8 cellular contexts compared by ENCODE assay signal in genomic region chr1:200410566-200410878, GRCh38. TPM values are rescaled to one million over a fixed set of nuclear protein-coding genes. Genes with fewer than 3 reads are reported as not detected.
DNase-seq lines count a peak whose midpoint lies in the region; ATAC-seq and TF ChIP-seq lines count a peak whose summit lies in the region.

No MANE protein-coding gene starts in this region.

- peak overlapping the region; percentile 90 to 99 (median 97) for H3K27ac Mint-ChIP-seq in CD4-positive, CD25-positive, alpha-beta regulatory T cell
- peak overlapping the region; percentile 93 for H3K27ac Mint-ChIP-seq in MCF 10A (ENCODE audit: low read depth, unreplicated experiment)

- H3K4me1 ChIP-seq in CD4-positive, CD25-positive, alpha-beta regulatory T cell (ENCODE audit: control insufficient read depth, insufficient read depth, low read length, poor library complexity, severe bottlenecking), result peaks cover 44% of the 10 kb centered on the region
- peaks cover 32 to 60% of the 10 kb centered on the region in 2 experiments for H3K4me1 ChIP-seq in HCT116 (ENCODE audit: control insufficient read depth in 1 of 2, insufficient read depth in 2 of 2, low read length in 2 of 2)
- H3K4me1 ChIP-seq in lung (ENCODE audit: control insufficient read depth in 2 of 2, insufficient read depth in 2 of 2, low read length in 2 of 2), result peaks cover 5 to 28% of the 10 kb centered on the region in 2 donors

- ATAC-seq in CD4-positive, CD25-positive, alpha-beta regulatory T cell (ENCODE audit: low read depth in 2 of 2), result no peak
- ATAC-seq in HCT116, result peak; percentile 38
- peak; percentile 17 for ATAC-seq in lung (ENCODE audit: insufficient read depth, low FRiP score)
- ATAC-seq in GM21381 (IDR thresholded peaks at IDR 0.05; ENCODE audit: unreplicated experiment), result no peak

- 2 to 7% methylated on average over 8 of the region's 8 CpGs for WGBS in lung, 2 donors

- RAD21 ChIA-PET in HCT116 (lab: Charles Lee; ENCODE audit: low non-redundant PET in 1 of 2, low total read pairs in 2 of 2, uncharacterized antibody in 2 of 2, unreplicated experiment in 2 of 2), result no interaction called here

- TF ChIP-seq CTCF in HCT116 (IDR thresholded peaks at IDR 0.05 in 2 of 3, conservative IDR thresholded peaks at IDR 0.05 in 1 of 3; ENCODE audit: borderline replicate concordance in 1 of 3, insufficient read depth in 1 of 3, low read depth in 2 of 3, low read length in 2 of 3) (no peak), MCF 10A (IDR thresholded peaks at IDR 0.05; ENCODE audit: unreplicated experiment) (no peak), lung (IDR thresholded peaks at IDR 0.05; ENCODE audit: control extremely low read depth, extremely low read depth) (no peak)

- peaks cover 2% of the 10 kb centered on the region for H3K36me3 ChIP-seq in CD4-positive, CD25-positive, alpha-beta regulatory T cell (ENCODE audit: control insufficient read depth, insufficient read depth, low read length)
- H3K36me3 ChIP-seq in HCT116 (ENCODE audit: control insufficient read depth in 1 of 2, insufficient read depth in 2 of 2, low read length in 2 of 2) (peaks cover 7 to 22% of the 10 kb centered on the region in 2 experiments; a peak in 2 of 4 replicates), lung (ENCODE audit: control insufficient read depth in 2 of 2, insufficient read depth in 2 of 2, low read length in 2 of 2) (no peaks in the 10 kb centered on the region)

- H3K4me2 ChIP-seq in HCT116 (ENCODE audit: low read length), result peak overlapping the region; percentile 93

- BruUV-seq in HCT116 (replicated peaks; lab: Mats Ljungman, UMichigan) (no TSS peak), MCF 10A (replicated peaks; lab: Mats Ljungman, UMichigan) (no TSS peak)

- 0 out of 2 replicates have a peak, but pooled peaks have one; percentile 22 for TF ChIP-seq RAD21 in HCT116 (IDR thresholded peaks at IDR 0.05; ENCODE audit: low read depth)

- H4K20me1 ChIP-seq in HCT116 (ENCODE audit: insufficient read depth), result no peaks in the 10 kb centered on the region; the same call in 1 of the 2 replicates

- H3K9me3 Mint-ChIP-seq in CD4-positive, CD25-positive, alpha-beta regulatory T cell, result peaks cover 0 to 4% (median 0%) of the 10 kb centered on the region in 7 donors
- peaks cover 5% of the 10 kb centered on the region for H3K9me3 Mint-ChIP-seq in MCF 10A (ENCODE audit: unreplicated experiment)

- no peaks in the 10 kb centered on the region for H3K9me2 ChIP-seq in HCT116 (ENCODE audit: insufficient read depth)

- peaks cover 4% of the 10 kb centered on the region for H3K27me3 Mint-ChIP-seq in CD4-positive, CD25-positive, alpha-beta regulatory T cell
- H3K27me3 Mint-ChIP-seq in MCF 10A (ENCODE audit: insufficient read depth, unreplicated experiment), result no peaks in the 10 kb centered on the region

- H3K4me3 ChIP-seq in CD4-positive, CD25-positive, alpha-beta regulatory T cell (ENCODE audit: low read depth, low read length), result peak overlapping the region; percentile 93
- H3K4me3 ChIP-seq in HCT116 (replicated peaks in 1 of 2; ENCODE audit: low read depth in 1 of 2, low read length in 2 of 2), result peak overlapping the region; percentile 79 to 84
- H3K4me3 ChIP-seq in lung, result no peak overlapping the region

- POLR2A ChIA-PET in HCT116 (lab: Charles Lee), result no interaction called here
- POLR2A ChIA-PET in MCF 10A (lab: Yijun Ruan, JAX), result interaction anchor here (0.6 to 9.2 kb wide), 10 partner anchors 11 to 1618 kb away, joined by 3 to 81 read pairs (median 4); no protein-coding TSS in a partner anchor

- H3K27me3 ChIP-seq in CD4-positive, CD25-positive, alpha-beta regulatory T cell (ENCODE audit: control insufficient read depth, insufficient read depth, low read length), result no peaks in the 10 kb centered on the region
- H3K27me3 ChIP-seq in HCT116 (ENCODE audit: insufficient read depth, low read length) (no peaks in the 10 kb centered on the region), lung (ENCODE audit: control insufficient read depth, insufficient read depth) (no peaks in the 10 kb centered on the region)

- peak overlapping the region; percentile 72 for H2AFZ ChIP-seq in HCT116 (ENCODE audit: low read depth, low read length, poor library complexity, severe bottlenecking)

- TF ChIP-seq POLR2A in HCT116 (IDR thresholded peaks at IDR 0.05; ENCODE audit: borderline replicate concordance, extremely low read depth, insufficient read depth, insufficient read length), result no peak

- H3K79me2 ChIP-seq in HCT116 (ENCODE audit: insufficient read depth, low read length), result peaks cover 42% of the 10 kb centered on the region

- H3K9me3 ChIP-seq in CD4-positive, CD25-positive, alpha-beta regulatory T cell (ENCODE audit: control insufficient read depth in 2 of 2, low read length in 2 of 2), result no peaks in the 10 kb centered on the region
- no peaks in the 10 kb centered on the region for H3K9me3 ChIP-seq in HCT116 (ENCODE audit: control insufficient read depth in 1 of 2, insufficient read depth in 1 of 2, low read depth in 1 of 2, low read length in 2 of 2)
- peaks cover 0 to 1% of the 10 kb centered on the region in 2 donors for H3K9me3 ChIP-seq in lung (ENCODE audit: control insufficient read depth in 2 of 2, insufficient read depth in 1 of 2, low read length in 1 of 2)

- DNase-seq in CD4-positive, CD25-positive, alpha-beta regulatory T cell, result peak; percentile 14 to 63 (median 30)
- DNase-seq in HCT116 (ENCODE audit: low read depth, low spot score), result peak; percentile 68
- peak; percentile 93 for DNase-seq in NCI-H2171 treated with DMSO at 0.1 percent for 48 hours (lab: John Stamatoyannopoulos, UW)
- peak; percentile 90 for DNase-seq in MCF 10A (ENCODE audit: unreplicated experiment)
- DNase-seq in lung (ENCODE audit: low spot score), result no peak
- DNase-seq in islet precursor cell, result no peak
- DNase-seq in amniotic stem cell (lab: John Stamatoyannopoulos, UW), result no peak

- CTCF ChIA-PET in HCT116 (lab: Charles Lee) (no interaction called here), MCF 10A (lab: Yijun Ruan, JAX) (interaction anchor here (0.6 to 1.5 kb wide), 4 partner anchors 12 to 102 kb away, joined by 3 to 5 read pairs (median 4); no protein-coding TSS in a partner anchor)

- H3K36me3 Mint-ChIP-seq in CD4-positive, CD25-positive, alpha-beta regulatory T cell, result peaks cover 23% of the 10 kb centered on the region
- peaks cover 40% of the 10 kb centered on the region for H3K36me3 Mint-ChIP-seq in MCF 10A (ENCODE audit: insufficient read depth, unreplicated experiment)

- intact Hi-C loops in HCT116 (cut with micrococcal nuclease), result loop anchor here (2.0 kb wide), 1 partner anchor 78 kb away; no protein-coding TSS in a partner anchor
- intact Hi-C loops in MCF 10A (cut with micrococcal nuclease), result loop anchor here (5.0 to 10.0 kb wide), 2 partner anchors 33 to 726 kb away; no protein-coding TSS in a partner anchor

- H3K27ac ChIP-seq in CD4-positive, CD25-positive, alpha-beta regulatory T cell (ENCODE audit: insufficient read depth, low read length, poor library complexity, severe bottlenecking), result peak overlapping the region; percentile 78
- H3K27ac ChIP-seq in HCT116 (ENCODE audit: low read depth, low read length) (peak overlapping the region; percentile 78), lung (ENCODE audit: low read depth in 1 of 2, low read length in 1 of 2) (no peak overlapping the region)

- H3K4me3 Mint-ChIP-seq in CD4-positive, CD25-positive, alpha-beta regulatory T cell, result peak overlapping the region; percentile 96 to 100 (median 98)
- peak overlapping the region; percentile 94 for H3K4me3 Mint-ChIP-seq in MCF 10A (ENCODE audit: unreplicated experiment)

- H3K4me1 Mint-ChIP-seq in CD4-positive, CD25-positive, alpha-beta regulatory T cell, result peaks cover 17 to 51% (median 43%) of the 10 kb centered on the region in 4 donors
- peaks cover 59% of the 10 kb centered on the region for H3K4me1 Mint-ChIP-seq in MCF 10A (ENCODE audit: insufficient read depth, unreplicated experiment)

- peak overlapping the region; percentile 84 for H3K9ac ChIP-seq in HCT116 (ENCODE audit: low read length)

TF ChIP-seq in HCT116, 20 proteins besides CTCF, POLR2A, EP300 and RAD21 (continues in another document):
- TF ChIP-seq POLR2AphosphoS5 (IDR thresholded peaks at IDR 0.05; ENCODE audit: low read depth, low read length), result peak; percentile 58
- no peak for TF ChIP-seq EZH2phosphoT487 (IDR thresholded peaks at IDR 0.05; ENCODE audit: borderline replicate concordance)
- TF ChIP-seq EZH2 (IDR thresholded peaks at IDR 0.05), result no peak
- TF ChIP-seq FOSL1 (IDR thresholded peaks at IDR 0.05; ENCODE audit: low read depth), result 0 out of 2 replicates have a peak, but pooled peaks have one; percentile 10
- peak; percentile 41; the same call in 1 of the 2 replicates for TF ChIP-seq CEBPB (IDR thresholded peaks at IDR 0.05; ENCODE audit: low read depth)
- TF ChIP-seq CBX3 (IDR thresholded peaks at IDR 0.05; ENCODE audit: low read depth), result no peak
- TF ChIP-seq ZFX (IDR thresholded peaks at IDR 0.05), result no peak
- TF ChIP-seq REST (IDR thresholded peaks at IDR 0.05; ENCODE audit: low read depth), result no peak

RNA-seq across cellular contexts. Expression of gene ZNF281, which starts 0.7 kb away (rescaled TPM):
- 33.6 TPM for total RNA-seq in CD4-positive, CD25-positive, alpha-beta regulatory T cell
- polyA plus RNA-seq in CD4-positive, CD25-positive, alpha-beta regulatory T cell, result 10 to 100 TPM; 27.9 to 41.9 (median 31.3) TPM
- 23.3 TPM for total RNA-seq in HCT116 (2021; ENCODE audit: unreplicated experiment)
- 7.0 and 10.4 TPM in 2 replicates for polyA plus RNA-seq in HCT116 (2012)
- 22.3 and 24.8 TPM in 2 replicates for total RNA-seq in MCF 10A (2022)
- total RNA-seq in lung, result 10 to 100 TPM; 13.3 to 24.8 TPM
- 1 to 10 TPM; 5.4 to 8.4 TPM for polyA plus RNA-seq in lung

Comparison
In these comparisons a context has a peak if more than half of its experiments do, and no peak if none do; other contexts are left out.
1. ATAC-seq: peak in HCT116 (single experiment) and lung (single experiment); none in CD4-positive, CD25-positive, alpha-beta regulatory T cell (0 of 2) and GM21381 (single experiment).
2. DNase-seq: peak in CD4-positive, CD25-positive, alpha-beta regulatory T cell (3 of 3), HCT116 (single experiment), NCI-H2171 treated with DMSO at 0.1 percent for 48 hours (single experiment) and MCF 10A (single experiment); none in lung (single experiment), islet precursor cell (single experiment) and amniotic stem cell (single experiment).
3. H3K27ac ChIP-seq: peak in CD4-positive, CD25-positive, alpha-beta regulatory T cell (single experiment) and HCT116 (single experiment); none in lung (0 of 2).